1 cellular context compared by ENCODE assay signal in genomic region chr6:30234361-30234760, GRCh38.
TF ChIP-seq lines count a peak whose summit lies in the region.

No MANE protein-coding gene starts in this region.

TF ChIP-seq in IMR-90, 13 proteins besides CTCF, POLR2A, EP300 and RAD21 (continued from another document):
- TF ChIP-seq MXI1 (IDR thresholded peaks at IDR 0.05; ENCODE audit: borderline replicate concordance, low read depth, low read length) (no peak), CHD1 (IDR thresholded peaks at IDR 0.05; ENCODE audit: low read depth, low read length) (no peak)
